In genomic region chr2:25023333-25023732, GRCh38 we compare ENCODE assay signal across 34 cellular contexts. TPM values are rescaled to one million over a fixed set of nuclear protein-coding genes. Genes with fewer than 3 reads are reported as not detected.
"Had no signal": no experiment of that assay in that cellular context is flagged by ENCODE, and none has a peak within 500 bp of the region (broad histone marks: within the 10 kb centered on the region; RNA-seq: fewer than 3 reads in every experiment).

No MANE protein-coding gene starts in this region.

- H3K4me3 ChIP-seq: adrenal gland, ascending aorta, body of pancreas, breast epithelium, cardiac muscle cell had no signal

- H3K36me3 ChIP-seq: adrenal gland, ascending aorta, brain microvascular endothelial cell, breast epithelium, cardiac muscle cell had no signal

- H3K4me1 ChIP-seq: ascending aorta, body of pancreas, breast epithelium had no signal

- ATAC-seq: activated naive CD4-positive, alpha-beta T cell treated with anti-CD3 and anti-CD28 coated beads, Interleukin-2, amount 50 U/mL, for 72 hours; activated naive CD8-positive, alpha-beta T cell treated with anti-CD3 and anti-CD28 coated beads, Interleukin-2, amount 50 U/mL, for 24 hours; activated T-cell treated with anti-CD3 and anti-CD28 coated beads, Interleukin-2, amount 50 U/mL, for 4 hours; activated T-cell treated with anti-CD3 and anti-CD28 coated beads, Interleukin-2, amount 50 U/mL, for 72 hours; activated T-helper 17 cell treated with anti-CD3 and anti-CD28 coated beads, Interleukin-2, amount 50 U/mL, for 72 hours; body of pancreas had no signal

- FAIRE-seq: astrocyte, bronchial epithelial cell had no signal

- DNase-seq: activated effector memory CD4-positive, alpha-beta T cell treated with anti-CD3 and anti-CD28 coated beads, Interleukin-2, amount 50 U/mL, for 16 hours; activated effector memory CD4-positive, alpha-beta T cell treated with Interleukin-2 at 50 U/mL for 16 hours; activated gamma-delta T cell; activated gamma-delta T cell treated with Interleukin-2 at 50 U/mL for 16 hours; activated naive CD4-positive, alpha-beta T cell; activated naive CD4-positive, alpha-beta T cell treated with anti-CD3 and anti-CD28 coated beads for 36 hours; activated naive CD4-positive, alpha-beta T cell treated with anti-CD3 and anti-CD28 coated beads, Interleukin-2, amount 10 ng/mL, durations not matched to agents 7 days and 5 days; activated naive CD4-positive, alpha-beta T cell treated with anti-CD3 and anti-CD28 coated beads, Interleukin-2, amount 50 U/mL, for 16 hours; activated naive CD4-positive, alpha-beta T cell treated with Interleukin-2 at 50 U/mL for 16 hours; activated naive CD8-positive, alpha-beta T cell treated with anti-CD3 and anti-CD28 coated beads for 36 hours; activated naive CD8-positive, alpha-beta T cell treated with anti-CD3 and anti-CD28 coated beads, Interleukin-2, amount 10 ng/mL, durations not matched to agents 7 days and 5 days; activated naive CD8-positive, alpha-beta T cell treated with anti-CD3 and anti-CD28 coated beads, Interleukin-2, amount 50 U/mL, for 24 hours; activated T-cell treated with anti-CD3 and anti-CD28 coated beads, Interleukin-2, amount 50 U/mL, for 1 hour; activated T-cell treated with anti-CD3 and anti-CD28 coated beads, Interleukin-2, amount 50 U/mL, for 24 hours; activated T-cell treated with anti-CD3 and anti-CD28 coated beads, Interleukin-2, amount 50 U/mL, for 4 hours; activated T-cell treated with anti-CD3 and anti-CD28 coated beads, Interleukin-2, amount 50 U/mL, for 48 hours; activated T-cell treated with anti-CD3 and anti-CD28 coated beads, Interleukin-2, amount 50 U/mL, for 72 hours; adrenal gland; amniotic stem cell; amygdala; anterior cingulate cortex; aorta; body of pancreas; brain microvascular endothelial cell; caudate nucleus; central memory CD4-positive, alpha-beta T cell; cerebellar nuclear complex had no signal

- H3K27me3 ChIP-seq: adrenal gland, ascending aorta, body of pancreas, brain microvascular endothelial cell, breast epithelium, cardiac muscle cell had no signal

- H3K27ac ChIP-seq: adrenal gland, ascending aorta, body of pancreas, brain microvascular endothelial cell, breast epithelium, cardiac muscle cell had no signal

- H3K9me3 ChIP-seq: adrenal gland, ascending aorta, body of pancreas, breast epithelium had no signal

RNA-seq across cellular contexts. Expression of gene EFR3B, which starts 18.5 kb away (rescaled TPM):
- total RNA-seq: bronchial epithelial cell had no signal
